Comparison of ENCODE assay signal across 12 cellular contexts in genomic region chr3:149815318-149815717, GRCh38. TPM values are rescaled to one million over a fixed set of nuclear protein-coding genes. Genes with fewer than 3 reads are reported as not detected.
A peak's percentile ranks its signal among the peaks of the same experiment; 100 is the strongest.
DNase-seq lines count a peak whose midpoint lies in the region; TF ChIP-seq lines count a peak whose summit lies in the region.
"Had no signal": no experiment of that assay in that cellular context is flagged by ENCODE, and none has a peak within 500 bp of the region (broad histone marks: within the 10 kb centered on the region; RNA-seq: fewer than 3 reads in every experiment).

No MANE protein-coding gene starts in this region.

- H3K9me3 Mint-ChIP-seq in activated CD4-positive, alpha-beta memory T cell treated with anti-CD3 and anti-CD28 coated beads for 36 hours, result no peaks in the 10 kb centered on the region
- peaks cover 6% of the 10 kb centered on the region for H3K9me3 Mint-ChIP-seq in activated CD4-positive, alpha-beta memory T cell treated with anti-CD3 and anti-CD28 coated beads, Interleukin-2, amount 10 ng/mL, durations not matched to agents 7 days and 5 days
- no peaks in the 10 kb centered on the region for H3K9me3 Mint-ChIP-seq in endothelial cell (ENCODE audit: unreplicated experiment)

- CTCF ChIA-PET in activated CD4-positive, alpha-beta memory T cell treated with anti-CD3 and anti-CD28 coated beads for 36 hours (lab: Charles Lee), result interaction anchor here (1.0 kb wide), 1 partner anchor 43 kb away, joined by 3 read pairs; no protein-coding TSS in a partner anchor
- CTCF ChIA-PET in activated CD4-positive, alpha-beta memory T cell treated with anti-CD3 and anti-CD28 coated beads, Interleukin-2, amount 10 ng/mL, durations not matched to agents 7 days and 5 days (lab: Charles Lee), result interaction anchor here (2.2 kb wide), 1 partner anchor 44 kb away, joined by 13 read pairs; no protein-coding TSS in a partner anchor

- H3K9ac ChIP-seq in SU-DHL-6 (ENCODE audit: low read length), result 0 out of 2 replicates have a peak overlapping the region, but pooled peaks have one; percentile 77
- H3K9ac ChIP-seq in iPS-18a (ENCODE audit: low read length), result no peak overlapping the region

- H3K9me2 ChIP-seq in SU-DHL-6 (replicated peaks; ENCODE audit: insufficient read depth, low read length), result no peaks in the 10 kb centered on the region

- intact Hi-C loops in activated CD4-positive, alpha-beta memory T cell treated with anti-CD3 and anti-CD28 coated beads for 36 hours (cut with micrococcal nuclease), result no loop called here
- intact Hi-C loops in prostate gland (cut with DNase I), result loop anchor here (5.0 to 10.0 kb wide), 2 partner anchors 157 to 161 kb away; partner anchors contain the start of genes PFN2 and WWTR1

- H3K4me1 ChIP-seq in iPS-18a (ENCODE audit: control insufficient read depth, low read depth, low read length) (peaks cover 14% of the 10 kb centered on the region), suprapubic skin (peaks cover 58% of the 10 kb centered on the region), prostate gland (replicated peaks) (no peaks in the 10 kb centered on the region)

- no peak overlapping the region for H2AFZ ChIP-seq in SU-DHL-6 (ENCODE audit: low read depth, low read length, severe bottlenecking)

- no peak overlapping the region for H3K27ac Mint-ChIP-seq in activated CD4-positive, alpha-beta memory T cell treated with anti-CD3 and anti-CD28 coated beads for 36 hours
- no peak overlapping the region for H3K27ac Mint-ChIP-seq in activated CD4-positive, alpha-beta memory T cell treated with anti-CD3 and anti-CD28 coated beads, Interleukin-2, amount 10 ng/mL, durations not matched to agents 7 days and 5 days
- no peak overlapping the region for H3K27ac Mint-ChIP-seq in endothelial cell (ENCODE audit: unreplicated experiment)

- TF ChIP-seq CTCF in SU-DHL-6 (IDR thresholded peaks at IDR 0.05; ENCODE audit: insufficient read depth, low read length, poor library complexity, severe bottlenecking), result no peak
- no peak for TF ChIP-seq CTCF in suprapubic skin (IDR thresholded peaks at IDR 0.05)
- no peak for TF ChIP-seq CTCF in prostate gland (IDR thresholded peaks at IDR 0.05)
- TF ChIP-seq CTCF in endothelial cell (IDR thresholded peaks at IDR 0.05; ENCODE audit: unreplicated experiment), result no peak

- peak overlapping the region; percentile 98 for H3K4me2 ChIP-seq in SU-DHL-6 (ENCODE audit: low read depth, low read length, poor library complexity, severe bottlenecking)

- H3K4me3 ChIP-seq in SU-DHL-6 (ENCODE audit: insufficient read depth, low read length, poor library complexity, severe bottlenecking) (peak overlapping the region; percentile 91), iPS-18a (ENCODE audit: low read length) (peak overlapping the region; percentile 93), suprapubic skin (peak overlapping the region; percentile 85), prostate gland (no peak overlapping the region)

- H3K9me3 ChIP-seq in SU-DHL-6 (ENCODE audit: insufficient read depth, low read length) (no peaks in the 10 kb centered on the region), iPS-18a (ENCODE audit: control insufficient read depth, low read depth, low read length) (no peaks in the 10 kb centered on the region), suprapubic skin (no peaks in the 10 kb centered on the region), prostate gland (no peaks in the 10 kb centered on the region)

- peak overlapping the region; percentile 14 for H3K4me3 Mint-ChIP-seq in activated CD4-positive, alpha-beta memory T cell treated with anti-CD3 and anti-CD28 coated beads for 36 hours
- no peak overlapping the region for H3K4me3 Mint-ChIP-seq in activated CD4-positive, alpha-beta memory T cell treated with anti-CD3 and anti-CD28 coated beads, Interleukin-2, amount 10 ng/mL, durations not matched to agents 7 days and 5 days
- H3K4me3 Mint-ChIP-seq in endothelial cell (ENCODE audit: unreplicated experiment), result no peak overlapping the region

- H3K36me3 ChIP-seq in SU-DHL-6 (ENCODE audit: low read length), result no peaks in the 10 kb centered on the region
- H3K36me3 ChIP-seq in iPS-18a (ENCODE audit: control insufficient read depth, low read depth, low read length), result no peaks in the 10 kb centered on the region
- no peaks in the 10 kb centered on the region for H3K36me3 ChIP-seq in suprapubic skin
- H3K36me3 ChIP-seq in prostate gland, result no peaks in the 10 kb centered on the region

- WGBS in suprapubic skin, result 60% methylated on average over 1 of the region's 1 CpG
- 87% methylated on average over 1 of the region's 1 CpG for WGBS in prostate gland

- H3F3A ChIP-seq in SU-DHL-6 (ENCODE audit: insufficient read depth), result peaks cover 10% of the 10 kb centered on the region; the same call in 1 of the 2 replicates

- H3K27ac ChIP-seq in SU-DHL-6 (ENCODE audit: low read depth, low read length) (no peak overlapping the region), iPS-18a (ENCODE audit: low read length) (no peak overlapping the region), suprapubic skin (peak overlapping the region; percentile 100), prostate gland (no peak overlapping the region)

- no peaks in the 10 kb centered on the region for H3K27me3 Mint-ChIP-seq in activated CD4-positive, alpha-beta memory T cell treated with anti-CD3 and anti-CD28 coated beads for 36 hours
- H3K27me3 Mint-ChIP-seq in activated CD4-positive, alpha-beta memory T cell treated with anti-CD3 and anti-CD28 coated beads, Interleukin-2, amount 10 ng/mL, durations not matched to agents 7 days and 5 days, result no peaks in the 10 kb centered on the region
- peaks cover 3% of the 10 kb centered on the region for H3K27me3 Mint-ChIP-seq in endothelial cell (ENCODE audit: unreplicated experiment)

- H3K27me3 ChIP-seq in SU-DHL-6 (ENCODE audit: low read length), result no peaks in the 10 kb centered on the region
- H3K27me3 ChIP-seq in iPS-18a (ENCODE audit: control insufficient read depth, insufficient read depth, low read length), result no peaks in the 10 kb centered on the region
- no peaks in the 10 kb centered on the region for H3K27me3 ChIP-seq in suprapubic skin
- no peaks in the 10 kb centered on the region for H3K27me3 ChIP-seq in prostate gland (replicated peaks; ENCODE audit: insufficient read depth)

- POLR2A ChIA-PET in activated CD4-positive, alpha-beta memory T cell treated with anti-CD3 and anti-CD28 coated beads for 36 hours (lab: Charles Lee), result no interaction called here
- POLR2A ChIA-PET in activated CD4-positive, alpha-beta memory T cell treated with anti-CD3 and anti-CD28 coated beads, Interleukin-2, amount 10 ng/mL, durations not matched to agents 7 days and 5 days (lab: Charles Lee), result interaction anchor here (3.2 kb wide), 1 partner anchor 63 kb away, joined by 22 read pairs; the partner anchor contains the start of gene COMMD2

- peaks cover 62% of the 10 kb centered on the region for H3K4me1 Mint-ChIP-seq in activated CD4-positive, alpha-beta memory T cell treated with anti-CD3 and anti-CD28 coated beads for 36 hours (ENCODE audit: low read depth)
- peaks cover 60% of the 10 kb centered on the region for H3K4me1 Mint-ChIP-seq in activated CD4-positive, alpha-beta memory T cell treated with anti-CD3 and anti-CD28 coated beads, Interleukin-2, amount 10 ng/mL, durations not matched to agents 7 days and 5 days
- H3K4me1 Mint-ChIP-seq in endothelial cell (ENCODE audit: unreplicated experiment), result peaks cover 32% of the 10 kb centered on the region

- peaks cover 18% of the 10 kb centered on the region; the same call in 1 of the 2 replicates for H4K20me1 ChIP-seq in SU-DHL-6 (ENCODE audit: low read depth, low read length)

- H3K79me2 ChIP-seq in SU-DHL-6 (ENCODE audit: insufficient read depth, low read length), result peaks cover 70% of the 10 kb centered on the region

- no peak for DNase-seq in activated CD4-positive, alpha-beta memory T cell treated with anti-CD3 and anti-CD28 coated beads for 36 hours
- no peak for DNase-seq in activated CD4-positive, alpha-beta memory T cell treated with anti-CD3 and anti-CD28 coated beads, Interleukin-2, amount 10 ng/mL, durations not matched to agents 7 days and 5 days
- no peak for DNase-seq in suprapubic skin (ENCODE audit: low spot score in 2 of 2)
- DNase-seq in NCI-H82 (lab: John Stamatoyannopoulos, UW), result no peak
- DNase-seq in prostate gland (ENCODE audit: low spot score), result no peak
- DNase-seq in endothelial cell (ENCODE audit: low spot score), result no peak
- DNase-seq: activated gamma-delta T cell treated with Interleukin-2 at 50 U/mL for 16 hours; hippocampal formation; NCI-H69; stimulated activated CD4-positive, alpha-beta T cell treated with anti-CD3 and anti-CD28 coated beads, Interleukin-1b, Interleukin-23, amount 100 ng/mL, for 48 hours had no signal

- H3K36me3 Mint-ChIP-seq in activated CD4-positive, alpha-beta memory T cell treated with anti-CD3 and anti-CD28 coated beads for 36 hours, result peaks cover 3% of the 10 kb centered on the region
- peaks cover 32% of the 10 kb centered on the region for H3K36me3 Mint-ChIP-seq in activated CD4-positive, alpha-beta memory T cell treated with anti-CD3 and anti-CD28 coated beads, Interleukin-2, amount 10 ng/mL, durations not matched to agents 7 days and 5 days (ENCODE audit: low read depth)
- no peaks in the 10 kb centered on the region for H3K36me3 Mint-ChIP-seq in endothelial cell (ENCODE audit: low read depth, unreplicated experiment)

- no peak for TF ChIP-seq EP300 in suprapubic skin (IDR thresholded peaks at IDR 0.05)

- TF ChIP-seq POLR2A in suprapubic skin (IDR thresholded peaks at IDR 0.05) (no peak), prostate gland (IDR thresholded peaks at IDR 0.05) (no peak)

RNA-seq across cellular contexts. Expression of gene RNF13, which starts 2.3 kb away (rescaled TPM):
- 10 to 100 TPM; 29.4 to 31.5 TPM for total RNA-seq in activated CD4-positive, alpha-beta memory T cell treated with anti-CD3 and anti-CD28 coated beads for 36 hours
- 10 to 100 TPM; 37.2 to 42.4 TPM for total RNA-seq in activated CD4-positive, alpha-beta memory T cell treated with anti-CD3 and anti-CD28 coated beads, Interleukin-2, amount 10 ng/mL, durations not matched to agents 7 days and 5 days
- total RNA-seq in suprapubic skin, result 10 to 100 TPM; 52.1 to 78.9 (median 73.7) TPM
- total RNA-seq in prostate gland, result 100 to 1,000 TPM in 1 of 2 donors, 10 to 100 TPM in 1; 77.3 to 105 TPM
- 30.7 TPM for total RNA-seq in endothelial cell (ENCODE audit: unreplicated experiment)

RNA-seq across cellular contexts. Expression of gene ANKUB1, which starts 23.0 kb away (rescaled TPM):
- not detected for total RNA-seq in activated CD4-positive, alpha-beta memory T cell treated with anti-CD3 and anti-CD28 coated beads for 36 hours
- total RNA-seq in activated CD4-positive, alpha-beta memory T cell treated with anti-CD3 and anti-CD28 coated beads, Interleukin-2, amount 10 ng/mL, durations not matched to agents 7 days and 5 days, result not detected
- total RNA-seq in suprapubic skin (not detected), prostate gland (not detected), endothelial cell (ENCODE audit: unreplicated experiment) (not detected)

Comparison
In these comparisons a context has a peak if more than half of its experiments do, and no peak if none do; other contexts are left out.
1. H3K4me3 ChIP-seq: peak in SU-DHL-6 (single experiment), iPS-18a (single experiment) and suprapubic skin (single experiment); none in prostate gland (0 of 2).